8 cellular contexts compared by ENCODE assay signal in the genomic region with DNA sequence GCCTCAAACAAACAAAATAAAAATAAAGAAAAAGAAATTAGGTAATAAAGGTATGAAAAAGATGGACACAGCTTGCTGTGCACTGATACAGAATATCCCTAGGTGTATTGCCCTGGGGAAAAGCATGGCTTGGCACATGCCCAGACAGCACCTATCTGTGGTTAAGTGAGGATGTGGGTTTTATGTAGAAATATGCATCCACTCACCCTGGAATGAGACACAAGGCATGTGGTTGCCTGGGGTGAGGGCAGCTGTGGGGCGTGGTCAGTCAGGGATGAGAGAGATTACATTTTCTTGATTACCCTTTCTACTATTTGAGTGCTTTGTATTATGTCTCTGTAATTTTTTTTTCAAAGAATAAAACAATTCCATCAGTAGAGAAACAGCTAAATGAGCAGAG.
DNase-seq lines count a peak whose midpoint lies in the region; ATAC-seq lines count a peak whose summit lies in the region.

No MANE protein-coding gene starts in this region.

- no peaks in the 10 kb centered on the region for H3K36me3 Mint-ChIP-seq in stimulated activated effector memory CD8-positive, alpha-beta T cell treated with anti-CD3 and anti-CD28 coated beads, Interleukin-12 subunit alpha, Interleukin-12 subunit beta, amount 100 ng/mL, for 72 hours

- H3K27ac Mint-ChIP-seq in stimulated activated effector memory CD8-positive, alpha-beta T cell treated with anti-CD3 and anti-CD28 coated beads, Interleukin-12 subunit alpha, Interleukin-12 subunit beta, amount 100 ng/mL, for 72 hours = peak overlapping the region; percentile 36

- peak; percentile 98 for ATAC-seq in stimulated activated effector memory CD8-positive, alpha-beta T cell treated with anti-CD3 and anti-CD28 coated beads, Interleukin-12 subunit alpha, Interleukin-12 subunit beta, amount 100 ng/mL, for 72 hours

- peak overlapping the region; percentile 28 for H3K4me3 Mint-ChIP-seq in stimulated activated effector memory CD8-positive, alpha-beta T cell treated with anti-CD3 and anti-CD28 coated beads, Interleukin-12 subunit alpha, Interleukin-12 subunit beta, amount 100 ng/mL, for 72 hours

- DNase-seq in activated T-cell treated with anti-CD3 and anti-CD28 coated beads for 1 hour (ENCODE audit: low read depth) = peak; percentile 29
- DNase-seq in activated T-cell treated with anti-CD3 and anti-CD28 coated beads for 4 hours = no peak
- DNase-seq in T-helper 9 cell = peak; percentile 55
- DNase-seq in effector CD4-positive, alpha-beta T cell = peak; percentile 32
- no peak for DNase-seq in stimulated activated effector memory CD8-positive, alpha-beta T cell treated with anti-CD3 and anti-CD28 coated beads, Interleukin-12 subunit alpha, Interleukin-12 subunit beta, amount 100 ng/mL, for 72 hours (ENCODE audit: low spot score in 2 of 2)
- DNase-seq in GDM1 (lab: John Stamatoyannopoulos, UW) = no peak
- DNase-seq in NCI-H2227 treated with DMSO at 0.1 percent for 48 hours (lab: John Stamatoyannopoulos, UW) = no peak
- DNase-seq in GOT3 (lab: John Stamatoyannopoulos, UW) = no peak

- H3K4me1 Mint-ChIP-seq in stimulated activated effector memory CD8-positive, alpha-beta T cell treated with anti-CD3 and anti-CD28 coated beads, Interleukin-12 subunit alpha, Interleukin-12 subunit beta, amount 100 ng/mL, for 72 hours = peaks cover 17% of the 10 kb centered on the region

- H3K9me3 Mint-ChIP-seq in stimulated activated effector memory CD8-positive, alpha-beta T cell treated with anti-CD3 and anti-CD28 coated beads, Interleukin-12 subunit alpha, Interleukin-12 subunit beta, amount 100 ng/mL, for 72 hours = no peaks in the 10 kb centered on the region

Comparison
In these comparisons a context has a peak if more than half of its experiments do, and no peak if none do; other contexts are left out.
1. DNase-seq: peak in activated T-cell treated with anti-CD3 and anti-CD28 coated beads for 1 hour (single experiment), T-helper 9 cell (single experiment) and effector CD4-positive, alpha-beta T cell (single experiment); none in activated T-cell treated with anti-CD3 and anti-CD28 coated beads for 4 hours (single experiment), stimulated activated effector memory CD8-positive, alpha-beta T cell treated with anti-CD3 and anti-CD28 coated beads, Interleukin-12 subunit alpha, Interleukin-12 subunit beta, amount 100 ng/mL, for 72 hours (0 of 2), GDM1 (single experiment), NCI-H2227 treated with DMSO at 0.1 percent for 48 hours (single experiment) and GOT3 (single experiment).